Comparison of ENCODE assay signal across 8 cellular contexts in genomic region chr10:86399879-86400704, GRCh38. TPM values are rescaled to one million over a fixed set of nuclear protein-coding genes. Genes with fewer than 3 reads are reported as not detected.
DNase-seq lines count a peak whose midpoint lies in the region; ATAC-seq and TF ChIP-seq lines count a peak whose summit lies in the region.

No MANE protein-coding gene starts in this region.

- no peaks in the 10 kb centered on the region for H3K36me3 Mint-ChIP-seq in activated naive CD8-positive, alpha-beta T cell treated with anti-CD3 and anti-CD28 coated beads, Interleukin-2, amount 10 ng/mL, durations not matched to agents 7 days and 5 days

- H3K27ac Mint-ChIP-seq in activated naive CD8-positive, alpha-beta T cell treated with anti-CD3 and anti-CD28 coated beads, Interleukin-2, amount 10 ng/mL, durations not matched to agents 7 days and 5 days: peak overlapping the region; percentile 88

- H3K4me1 ChIP-seq in cardiac muscle cell (ENCODE audit: low read depth): no peaks in the 10 kb centered on the region
- H3K4me1 ChIP-seq in parathyroid adenoma: peaks cover 17% of the 10 kb centered on the region
- H3K4me1 ChIP-seq in tibial nerve: peaks cover 0 to 37% (median 27%) of the 10 kb centered on the region in 4 donors

- WGBS in tibial nerve, 2 donors: 1% methylated on average over 22 to 54 of the region's 90 CpGs

- peak; percentile 87 for ATAC-seq in HG02759 (IDR thresholded peaks at IDR 0.05; ENCODE audit: unreplicated experiment)
- peak; percentile 94 for ATAC-seq in activated naive CD8-positive, alpha-beta T cell treated with anti-CD3 and anti-CD28 coated beads, Interleukin-2, amount 10 ng/mL, durations not matched to agents 7 days and 5 days (ENCODE audit: low read depth)

- H3K36me3 ChIP-seq in cardiac muscle cell (no peaks in the 10 kb centered on the region), parathyroid adenoma (ENCODE audit: control insufficient read depth, insufficient read depth, low read length) (no peaks in the 10 kb centered on the region), tibial nerve (no peaks in the 10 kb centered on the region)

- peak overlapping the region; percentile 96 for H3K4me2 ChIP-seq in parathyroid adenoma (ENCODE audit: low read length)

- H3K27ac ChIP-seq in cardiac muscle cell: no peak overlapping the region
- H3K27ac ChIP-seq in parathyroid adenoma: peak overlapping the region; percentile 92
- H3K27ac ChIP-seq in tibial nerve: peak overlapping the region in 3 of 4 donors; percentile 62 to 78 (median 71)

- H3K4me3 ChIP-seq in cardiac muscle cell (peak overlapping the region; percentile 49), parathyroid adenoma (ENCODE audit: low read depth, low read length) (peak overlapping the region; percentile 75), tibial nerve (peak overlapping the region; percentile 42 to 75 (median 63))

- H3K27me3 Mint-ChIP-seq in activated naive CD8-positive, alpha-beta T cell treated with anti-CD3 and anti-CD28 coated beads, Interleukin-2, amount 10 ng/mL, durations not matched to agents 7 days and 5 days: no peaks in the 10 kb centered on the region

- H3K9me3 Mint-ChIP-seq in activated naive CD8-positive, alpha-beta T cell treated with anti-CD3 and anti-CD28 coated beads, Interleukin-2, amount 10 ng/mL, durations not matched to agents 7 days and 5 days: no peaks in the 10 kb centered on the region

- H3K4me1 Mint-ChIP-seq in activated naive CD8-positive, alpha-beta T cell treated with anti-CD3 and anti-CD28 coated beads, Interleukin-2, amount 10 ng/mL, durations not matched to agents 7 days and 5 days: peaks cover 13% of the 10 kb centered on the region

- peak overlapping the region; percentile 99 for H2AFZ ChIP-seq in parathyroid adenoma

- H3K27me3 ChIP-seq in cardiac muscle cell (peaks cover 49% of the 10 kb centered on the region), parathyroid adenoma (ENCODE audit: control insufficient read depth, insufficient read depth, low read length) (no peaks in the 10 kb centered on the region), tibial nerve (peaks cover 0 to 12% of the 10 kb centered on the region in 2 donors)

- TF ChIP-seq POLR2A in tibial nerve (IDR thresholded peaks at IDR 0.05): no peak

- peak in 1 of 2 donors; percentile 42 for TF ChIP-seq EP300 in tibial nerve (IDR thresholded peaks at IDR 0.05)

- DNase-seq in NCI-H1105 treated with DMSO at 0.1 percent for 48 hours (lab: John Stamatoyannopoulos, UW): peak; percentile 79
- DNase-seq in SKM-1 treated with dmso at 0.1 percent for 144 hours (lab: John Stamatoyannopoulos, UW; ENCODE audit: unreplicated experiment): peak; percentile 89
- peak; percentile 97 for DNase-seq in activated naive CD8-positive, alpha-beta T cell treated with anti-CD3 and anti-CD28 coated beads, Interleukin-2, amount 10 ng/mL, durations not matched to agents 7 days and 5 days
- DNase-seq in cardiac muscle cell (ENCODE audit: low read depth in 1 of 2, low spot score in 1 of 2): peak; percentile 98 to 99
- peak; percentile 76 to 91 for DNase-seq in tibial nerve (ENCODE audit: low spot score in 2 of 2)

- H3K4me3 Mint-ChIP-seq in activated naive CD8-positive, alpha-beta T cell treated with anti-CD3 and anti-CD28 coated beads, Interleukin-2, amount 10 ng/mL, durations not matched to agents 7 days and 5 days: peak overlapping the region; percentile 88

- TF ChIP-seq CTCF in GM12874 (IDR thresholded peaks at IDR 0.05; ENCODE audit: insufficient read depth, low read depth, low read length) (peak; percentile 97), cardiac muscle cell (IDR thresholded peaks at IDR 0.05; ENCODE audit: low read depth, low read length) (peak; percentile 86), parathyroid adenoma (IDR thresholded peaks at IDR 0.05) (peak; percentile 96), tibial nerve (IDR thresholded peaks at IDR 0.05) (peak; percentile 84 to 91 (median 91))

- H3K9me3 ChIP-seq in cardiac muscle cell (ENCODE audit: low read depth): no peaks in the 10 kb centered on the region
- H3K9me3 ChIP-seq in parathyroid adenoma (ENCODE audit: control insufficient read depth, low read length): no peaks in the 10 kb centered on the region
- H3K9me3 ChIP-seq in tibial nerve: no peaks in the 10 kb centered on the region

- POLR2A ChIA-PET in activated naive CD8-positive, alpha-beta T cell treated with anti-CD3 and anti-CD28 coated beads, Interleukin-2, amount 10 ng/mL, durations not matched to agents 7 days and 5 days (lab: Charles Lee): interaction anchor here (0.9 to 5.4 kb wide), 17 partner anchors 12 to 189 kb away, joined by 3 to 153 read pairs (median 4); partner anchors contain the start of gene WAPL

- H3K9ac ChIP-seq in parathyroid adenoma: peak overlapping the region; percentile 42

- H3K79me2 ChIP-seq in parathyroid adenoma: no peaks in the 10 kb centered on the region

RNA-seq across cellular contexts. Expression of gene GRID1, which starts 33.5 kb away (rescaled TPM):
- total RNA-seq in activated naive CD8-positive, alpha-beta T cell treated with anti-CD3 and anti-CD28 coated beads, Interleukin-2, amount 10 ng/mL, durations not matched to agents 7 days and 5 days: not detected
- total RNA-seq in cardiac muscle cell (1.5 and 2.3 TPM in 2 replicates), tibial nerve (10 to 100 TPM in 3 of 4 donors, 1 to 10 TPM in 1; 7.7 to 16.3 (median 10.5) TPM)
- 0.47 and 1.6 TPM in 2 replicates for polyA plus RNA-seq in cardiac muscle cell
